ENCODE assay signal across 8 cellular contexts in genomic region chr12:67648306-67649164, GRCh38. TPM values are rescaled to one million over a fixed set of nuclear protein-coding genes. Genes with fewer than 3 reads are reported as not detected.
DNase-seq lines count a peak whose midpoint lies in the region; ATAC-seq and TF ChIP-seq lines count a peak whose summit lies in the region.

DYRK2 (plus strand) TSS chr12:67648745; CDS start chr12:67649134, 389 bp downstream.

- TF ChIP-seq POLR2A in gastroesophageal sphincter (IDR thresholded peaks at IDR 0.05): peak; percentile 77 to 85

- H3K9me3 ChIP-seq in RWPE2 (ENCODE audit: severe bottlenecking) (no peaks in the 10 kb centered on the region), gastroesophageal sphincter (no peaks in the 10 kb centered on the region), neutrophil (no peaks in the 10 kb centered on the region)

- peak; percentile 40 for ATAC-seq in GM21390 (IDR thresholded peaks at IDR 0.05; ENCODE audit: unreplicated experiment)
- ATAC-seq in RWPE2 (ENCODE audit: low read depth): peak; percentile 48
- ATAC-seq in gastroesophageal sphincter: peak; percentile 83

- TF ChIP-seq EP300 in gastroesophageal sphincter (IDR thresholded peaks at IDR 0.05): no peak

- H3K27me3 ChIP-seq in RWPE2 (ENCODE audit: insufficient read depth, poor library complexity, severe bottlenecking) (no peaks in the 10 kb centered on the region), gastroesophageal sphincter (no peaks in the 10 kb centered on the region), neutrophil (peaks cover 71% of the 10 kb centered on the region)

- WGBS in gastroesophageal sphincter (ENCODE audit: low coverage in 1 of 2), 2 donors: 0% methylated on average over 11 of the region's 109 CpGs; no CpG with 5 or more reads in 1 of the 2 donors

- DNase-seq in DMS153 treated with DMSO at 0.1 percent for 48 hours (lab: John Stamatoyannopoulos, UW; ENCODE audit: unreplicated experiment) (peak; percentile 44), HuH-7 (ENCODE audit: low spot score) (peak; percentile 85), RWPE2 (ENCODE audit: low spot score) (peak; percentile 76)
- DNase-seq in activated naive CD4-positive, alpha-beta T cell treated with Interleukin-2 at 50 U/mL for 16 hours: peak; percentile 69

- TF ChIP-seq CTCF in RWPE2 (IDR thresholded peaks at IDR 0.05; ENCODE audit: poor library complexity, severe bottlenecking) (no peak), gastroesophageal sphincter (IDR thresholded peaks at IDR 0.05) (peak in 3 of 4 experiments; percentile 15 to 51 (median 30)), neutrophil (IDR thresholded peaks at IDR 0.05) (no peak)

- no peaks in the 10 kb centered on the region for H3K36me3 ChIP-seq in RWPE2 (ENCODE audit: low read depth)
- no peaks in the 10 kb centered on the region for H3K36me3 ChIP-seq in gastroesophageal sphincter
- no peaks in the 10 kb centered on the region for H3K36me3 ChIP-seq in neutrophil

- H3K4me3 ChIP-seq in RWPE2 (ENCODE audit: severe bottlenecking) (peak within 1 kb of the TSS; percentile 97), gastroesophageal sphincter (peak within 1 kb of the TSS; percentile 97 to 100), neutrophil (ENCODE audit: low read depth in 1 of 2, low read length in 1 of 2) (peak within 1 kb of the TSS; percentile 65 to 70)

- peaks cover 32% of the 10 kb centered on the region for H3K4me1 ChIP-seq in RWPE2 (ENCODE audit: insufficient read depth, poor library complexity, severe bottlenecking)
- peaks cover 0 to 42% (median 15%) of the 10 kb centered on the region in 3 donors for H3K4me1 ChIP-seq in gastroesophageal sphincter
- peaks cover 14 to 19% of the 10 kb centered on the region in 2 experiments for H3K4me1 ChIP-seq in neutrophil (ENCODE audit: control insufficient read depth in 1 of 2, insufficient read depth in 1 of 2, low read depth in 1 of 2, low read length in 1 of 2)

- H3K27ac ChIP-seq in RWPE2 (ENCODE audit: poor library complexity, severe bottlenecking) (peak within 1 kb of the TSS; percentile 70), gastroesophageal sphincter (peak within 1 kb of the TSS; percentile 94 to 98 (median 96)), neutrophil (no peak within 1 kb of the TSS), temporal lobe (ENCODE audit: low read depth, low read length) (peak within 1 kb of the TSS; percentile 76)

RNA-seq across cellular contexts. Expression of gene DYRK2, which starts in this region (rescaled TPM):
- total RNA-seq in gastroesophageal sphincter (10 to 100 TPM; 24.0 to 58.2 (median 32.2) TPM), temporal lobe (73.3 TPM)

Comparison
In these comparisons a context has a peak if more than half of its experiments do, and no peak if none do; other contexts are left out.
1. CTCF ChIP-seq: peak in gastroesophageal sphincter (3 of 4); none in RWPE2 (single experiment) and neutrophil (single experiment).
2. Peak in every context shown above with its lines, with median percentiles within 50 percentile points of each other: DNase-seq, ATAC-seq and H3K4me3 ChIP-seq.